In genomic region chr1:6052543-6053205, GRCh38 we compare ENCODE assay signal across 8 cellular contexts. TPM values are rescaled to one million over a fixed set of nuclear protein-coding genes. Genes with fewer than 3 reads are reported as not detected.
DNase-seq lines count a peak whose midpoint lies in the region; ATAC-seq and TF ChIP-seq lines count a peak whose summit lies in the region.

No MANE protein-coding gene starts in this region.

- ATAC-seq in naive thymus-derived CD4-positive, alpha-beta T cell: no peak
- no peak for ATAC-seq in HG03378 (IDR thresholded peaks at IDR 0.05; ENCODE audit: unreplicated experiment)

- H3K36me3 Mint-ChIP-seq in naive thymus-derived CD4-positive, alpha-beta T cell: peaks cover 0 to 39% (median 18%) of the 10 kb centered on the region in 5 donors

- CTCF ChIA-PET in naive thymus-derived CD4-positive, alpha-beta T cell (lab: Charles Lee): no interaction called here

- no peak overlapping the region for H3K4me3 Mint-ChIP-seq in naive thymus-derived CD4-positive, alpha-beta T cell

- H3K9me3 ChIP-seq in naive thymus-derived CD4-positive, alpha-beta T cell (ENCODE audit: control insufficient read depth in 2 of 3, low read length in 3 of 3): no peaks in the 10 kb centered on the region

- no peaks in the 10 kb centered on the region for H3K27me3 Mint-ChIP-seq in naive thymus-derived CD4-positive, alpha-beta T cell

- H3K27ac ChIP-seq in naive thymus-derived CD4-positive, alpha-beta T cell (ENCODE audit: low read depth, low read length): no peak overlapping the region

- peak; percentile 19 for DNase-seq in AG09319 (ENCODE audit: extremely low read depth, low read depth)
- DNase-seq in GM20000 (ENCODE audit: low spot score): peak; percentile 73
- DNase-seq in NCI-H345 (lab: John Stamatoyannopoulos, UW): peak; percentile 35
- peak; percentile 26 to 44 for DNase-seq in activated CD4-positive, alpha-beta T cell treated with anti-CD3 and anti-CD28 coated beads, Interleukin-2, amount 50 U/mL, for 48 hours
- DNase-seq in fibroblast of gingiva (ENCODE audit: low read depth): peak; percentile 38
- peak in 8 of 9 donors; percentile 17 to 52 (median 44) for DNase-seq in naive thymus-derived CD4-positive, alpha-beta T cell
- DNase-seq in GM19240 (ENCODE audit: insufficient read length, low spot score): no peak

- peak overlapping the region in 1 of 9 donors; percentile 89 for H3K27ac Mint-ChIP-seq in naive thymus-derived CD4-positive, alpha-beta T cell

- POLR2A ChIA-PET in naive thymus-derived CD4-positive, alpha-beta T cell (lab: Charles Lee): interaction anchor here (0.9 to 1.0 kb wide), 2 partner anchors 25 to 59 kb away, joined by 3 read pairs; no protein-coding TSS in a partner anchor

- no peaks in the 10 kb centered on the region for H3K27me3 ChIP-seq in naive thymus-derived CD4-positive, alpha-beta T cell (ENCODE audit: control insufficient read depth in 2 of 2, insufficient read depth in 2 of 2, low read length in 2 of 2)

- peaks cover 0 to 63% (median 3%) of the 10 kb centered on the region in 3 experiments for H3K36me3 ChIP-seq in naive thymus-derived CD4-positive, alpha-beta T cell (ENCODE audit: control insufficient read depth in 2 of 3, insufficient read depth in 3 of 3, low read length in 3 of 3)

- intact Hi-C loops in naive thymus-derived CD4-positive, alpha-beta T cell (cut with micrococcal nuclease): loop anchor here in 1 of 2 donors (1.0 kb wide), 2 partner anchors 26 to 193 kb away; no protein-coding TSS in a partner anchor

- no peak overlapping the region for H3K4me3 ChIP-seq in naive thymus-derived CD4-positive, alpha-beta T cell (ENCODE audit: low read length)

- H3K4me1 Mint-ChIP-seq in naive thymus-derived CD4-positive, alpha-beta T cell: peaks cover 14 to 33% (median 24%) of the 10 kb centered on the region in 7 donors

- H3K4me1 ChIP-seq in naive thymus-derived CD4-positive, alpha-beta T cell (ENCODE audit: control insufficient read depth in 2 of 2, insufficient read depth in 2 of 2, low read length in 2 of 2): no peaks in the 10 kb centered on the region

- H3K9me3 Mint-ChIP-seq in naive thymus-derived CD4-positive, alpha-beta T cell: no peaks in the 10 kb centered on the region

- TF ChIP-seq CTCF in AG09319 (IDR thresholded peaks at IDR 0.05; ENCODE audit: low read depth, low read length): peak; percentile 54
- peak; percentile 19 for TF ChIP-seq CTCF in GM20000 (IDR thresholded peaks at IDR 0.05; ENCODE audit: extremely low read depth, missing control alignments)

RNA-seq across cellular contexts. Expression of gene KCNAB2, which starts 7.0 kb away (rescaled TPM):
- total RNA-seq in naive thymus-derived CD4-positive, alpha-beta T cell: 100 to 1,000 TPM; 176 to 310 (median 188) TPM
- polyA plus RNA-seq in naive thymus-derived CD4-positive, alpha-beta T cell: 10 to 100 TPM; 16.8 to 33.6 TPM
